Comparison of ENCODE assay signal across 8 cellular contexts in the genomic region with DNA sequence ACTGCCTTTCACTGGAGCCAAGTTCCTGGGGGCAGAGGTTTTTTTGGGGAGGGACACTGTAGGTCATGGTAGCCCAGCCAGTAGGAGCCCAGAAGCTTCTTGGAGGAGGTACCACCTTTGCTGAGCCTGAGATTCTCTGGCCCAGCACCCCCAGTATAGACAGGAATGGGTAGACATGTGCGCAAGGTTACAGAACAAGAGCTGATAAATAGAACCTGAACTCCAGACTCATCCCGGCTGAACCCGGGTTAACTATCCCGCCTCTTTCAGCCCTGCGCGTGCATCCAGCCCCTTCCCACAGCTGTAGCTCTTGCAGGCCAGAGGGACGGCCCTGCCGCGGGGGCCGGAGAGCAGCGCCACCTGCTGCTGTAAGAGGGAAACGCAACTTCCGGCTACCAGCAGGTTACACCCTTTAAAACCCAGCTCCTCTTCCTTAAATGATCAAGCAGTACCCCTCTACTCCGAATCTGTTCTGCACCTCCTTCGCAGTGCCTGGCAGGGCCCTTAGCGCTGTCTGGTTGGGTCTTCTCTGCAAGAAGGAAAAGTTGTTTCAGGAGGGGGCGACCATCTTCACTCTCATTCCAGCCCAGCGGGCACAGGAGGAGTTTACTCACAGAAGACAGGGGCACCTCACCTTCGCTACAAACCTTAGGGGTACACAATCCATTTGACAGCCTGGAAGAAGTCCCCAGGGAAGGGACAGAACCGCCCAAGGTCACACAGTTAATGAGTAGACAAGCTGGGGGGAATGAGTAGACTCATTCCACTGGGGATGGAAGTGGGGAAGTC. TPM values are rescaled to one million over a fixed set of nuclear protein-coding genes. Genes with fewer than 3 reads are reported as not detected.
A peak's percentile ranks its signal among the peaks of the same experiment; 100 is the strongest.
DNase-seq lines count a peak whose midpoint lies in the region; ATAC-seq and TF ChIP-seq lines count a peak whose summit lies in the region.

No MANE protein-coding gene starts in this region.

- H3K9me3 ChIP-seq in adipocyte (ENCODE audit: control insufficient read depth, low read length) (no peaks in the 10 kb centered on the region), left ventricle myocardium inferior (replicated peaks) (peaks cover 6% of the 10 kb centered on the region), sigmoid colon (no peaks in the 10 kb centered on the region)

- H3K4me1 ChIP-seq in adipocyte (ENCODE audit: control insufficient read depth, insufficient read depth, low read length) (peaks cover 9% of the 10 kb centered on the region), left ventricle myocardium inferior (peaks cover 42% of the 10 kb centered on the region), sigmoid colon (peaks cover 0 to 15% (median 12%) of the 10 kb centered on the region in 4 donors)

- H3K4me3 ChIP-seq in adipocyte (ENCODE audit: low read length): no peak overlapping the region
- no peak overlapping the region for H3K4me3 ChIP-seq in left ventricle myocardium inferior
- H3K4me3 ChIP-seq in sigmoid colon: no peak overlapping the region

- H3K27ac ChIP-seq in left ventricle myocardium inferior (replicated peaks): peak overlapping the region; percentile 66
- no peak overlapping the region for H3K27ac ChIP-seq in sigmoid colon

- no peak for TF ChIP-seq POLR2A in sigmoid colon (IDR thresholded peaks at IDR 0.05)

- TF ChIP-seq CTCF in left ventricle myocardium inferior (IDR thresholded peaks at IDR 0.05; ENCODE audit: borderline replicate concordance) (no peak), sigmoid colon (IDR thresholded peaks at IDR 0.05) (peak; percentile 54 to 88 (median 80))

- no peaks in the 10 kb centered on the region for H3K27me3 ChIP-seq in adipocyte (replicated peaks; ENCODE audit: control insufficient read depth, insufficient read depth, low read length)
- H3K27me3 ChIP-seq in left ventricle myocardium inferior (ENCODE audit: low read depth): no peaks in the 10 kb centered on the region
- peaks cover 0 to 21% (median 9%) of the 10 kb centered on the region in 3 donors for H3K27me3 ChIP-seq in sigmoid colon

- intact Hi-C loops in left ventricle myocardium inferior (cut with micrococcal nuclease) (loop anchor here (2.0 kb wide), 1 partner anchor 85 kb away; no protein-coding TSS in a partner anchor), sigmoid colon (cut with DNase I) (no loop called here)

- WGBS in sigmoid colon, 2 donors: 15 to 19% methylated on average over 20 of the region's 20 CpGs

- H3K36me3 ChIP-seq in adipocyte (ENCODE audit: control insufficient read depth, insufficient read depth, low read length, severe bottlenecking) (peaks cover 37% of the 10 kb centered on the region), left ventricle myocardium inferior (peaks cover 33% of the 10 kb centered on the region), sigmoid colon (peaks cover 14 to 36% (median 24%) of the 10 kb centered on the region in 4 donors)

- peak overlapping the region; percentile 11 for H3K9ac ChIP-seq in adipocyte (ENCODE audit: low read length)

- DNase-seq in COLO668 (lab: John Stamatoyannopoulos, UW; ENCODE audit: unreplicated experiment): peak; percentile 66
- peak; percentile 59 for DNase-seq in MV-4-11 (lab: John Stamatoyannopoulos, UW)
- DNase-seq in SW480 (ENCODE audit: low spot score): peak; percentile 70
- peak; percentile 83 for DNase-seq in adipocyte (ENCODE audit: low read depth)
- peak; percentile 71 for DNase-seq in left ventricle myocardium inferior
- DNase-seq in sigmoid colon: no peak
- no peak for DNase-seq in NCI-H2107 treated with DMSO at 0.1 percent for 48 hours (lab: John Stamatoyannopoulos, UW; ENCODE audit: unreplicated experiment)

- peak; percentile 71 for ATAC-seq in GM21528 (IDR thresholded peaks at IDR 0.05; ENCODE audit: low FRiP score, unreplicated experiment)

- TF ChIP-seq EP300 in sigmoid colon (IDR thresholded peaks at IDR 0.05): no peak

RNA-seq across cellular contexts. Expression of a gene that starts 7.5 kb away (rescaled TPM):
- total RNA-seq in left ventricle myocardium inferior (55.3 TPM), sigmoid colon (10 to 100 TPM; 16.8 to 32.4 (median 27.1) TPM)
- polyA plus RNA-seq in sigmoid colon: 10 to 100 TPM; 21.0 to 35.6 (median 27.5) TPM

RNA-seq across cellular contexts. Expression of a gene that starts 30.1 kb away (rescaled TPM):
- total RNA-seq in left ventricle myocardium inferior (not detected), sigmoid colon (not detected)
- not detected for polyA plus RNA-seq in sigmoid colon

RNA-seq across cellular contexts. Expression of a gene that starts 35.4 kb away (rescaled TPM):
- total RNA-seq in left ventricle myocardium inferior (11.1 TPM), sigmoid colon (under 1 TPM in 2 of 4 donors, not detected in 2; 0.36 to 0.66 TPM)
- under 1 TPM in 1 of 3 donors, not detected in 2; 0.20 TPM for polyA plus RNA-seq in sigmoid colon

Comparison
In these comparisons a context has a peak if more than half of its experiments do, and no peak if none do; other contexts are left out.
1. DNase-seq: peak in COLO668 (single experiment), MV-4-11 (single experiment), SW480 (single experiment), adipocyte (single experiment) and left ventricle myocardium inferior (single experiment); none in sigmoid colon (single experiment) and NCI-H2107 treated with DMSO at 0.1 percent for 48 hours (single experiment).